ENCODE assay signal across 8 cellular contexts in genomic region chr2:219571311-219572236, GRCh38. TPM values are rescaled to one million over a fixed set of nuclear protein-coding genes. Genes with fewer than 3 reads are reported as not detected.
DNase-seq lines count a peak whose midpoint lies in the region; ATAC-seq, FAIRE-seq and TF ChIP-seq lines count a peak whose summit lies in the region.

Gene OBSL1 (minus strand): TSS chr2:219571539. CDS start chr2:219571232, 307 bp downstream.

- peak within 1 kb of the TSS; percentile 79 for H2AFZ ChIP-seq in Loucy (ENCODE audit: low read length)
- H2AFZ ChIP-seq in endothelial cell of umbilical vein (ENCODE audit: low read depth, low read length), result peak within 1 kb of the TSS; percentile 34

- intact Hi-C loops in endothelial cell of umbilical vein (cut with micrococcal nuclease), result loop anchor here (1.0 kb wide), 2 partner anchors 26 to 71 kb away; partner anchors contain the start of gene STK11IP

- dilution Hi-C loops in endothelial cell of umbilical vein (cut with MboI; ENCODE audit: extremely low pct_ligation_motif_present, low sequenced_read_pairs), result no loop called here

- H3K4me2 ChIP-seq in Loucy (ENCODE audit: low read depth, low read length, poor library complexity, severe bottlenecking) (peak within 1 kb of the TSS; percentile 82), endothelial cell of umbilical vein (ENCODE audit: insufficient read depth, low read length) (peak within 1 kb of the TSS; percentile 44)

- TF ChIP-seq CTCF in Loucy (conservative IDR thresholded peaks at IDR 0.05; ENCODE audit: low read length) (no peak), endothelial cell of umbilical vein (IDR thresholded peaks at IDR 0.05; ENCODE audit: extremely low read depth in 1 of 2, insufficient read depth in 1 of 2, low read depth in 1 of 2, low read length in 2 of 2) (no peak), lung (IDR thresholded peaks at IDR 0.05; ENCODE audit: control extremely low read depth, extremely low read depth) (no peak), suprapubic skin (IDR thresholded peaks at IDR 0.05) (no peak)

- no peaks in the 10 kb centered on the region for H3K9me1 ChIP-seq in endothelial cell of umbilical vein (replicated peaks; ENCODE audit: control insufficient read depth, extremely low read depth, insufficient read depth, low read length)

- H3K27me3 ChIP-seq in Loucy (ENCODE audit: insufficient read depth, low read length, poor library complexity, severe bottlenecking), result no peaks in the 10 kb centered on the region
- peaks cover 14 to 25% of the 10 kb centered on the region in 2 experiments for H3K27me3 ChIP-seq in endothelial cell of umbilical vein (ENCODE audit: control insufficient read depth in 2 of 2, insufficient read depth in 2 of 2, low read length in 2 of 2)
- H3K27me3 ChIP-seq in lung (ENCODE audit: control insufficient read depth, insufficient read depth), result no peaks in the 10 kb centered on the region
- peaks cover 9% of the 10 kb centered on the region for H3K27me3 ChIP-seq in suprapubic skin

- H3K9me2 ChIP-seq in Loucy (replicated peaks; ENCODE audit: low read depth, low read length), result no peaks in the 10 kb centered on the region

- no peaks in the 10 kb centered on the region for H3F3A ChIP-seq in Loucy (ENCODE audit: low read depth)

- in situ Hi-C loops in Caki2 (cut with HindIII; ENCODE audit: low pct_unique_long_range_greater_than_20kb, low sequenced_read_pairs), result no loop called here

- peak within 1 kb of the TSS; percentile 67 for H3K9ac ChIP-seq in Loucy (ENCODE audit: low read depth, low read length, poor library complexity, severe bottlenecking)
- peak within 1 kb of the TSS; percentile 81 for H3K9ac ChIP-seq in SK-N-MC (ENCODE audit: insufficient read length)
- H3K9ac ChIP-seq in endothelial cell of umbilical vein (replicated peaks; ENCODE audit: extremely low read depth, insufficient read depth, low read length), result no peak within 1 kb of the TSS

- H3K4me1 ChIP-seq in Loucy (ENCODE audit: insufficient read depth, low read length, poor library complexity, severe bottlenecking) (peaks cover 16% of the 10 kb centered on the region), endothelial cell of umbilical vein (ENCODE audit: control insufficient read depth, extremely low read depth, insufficient read depth, low read length) (no peaks in the 10 kb centered on the region), lung (ENCODE audit: control insufficient read depth in 2 of 2, insufficient read depth in 2 of 2, low read length in 2 of 2) (peaks cover 0 to 11% of the 10 kb centered on the region in 2 donors), suprapubic skin (peaks cover 20% of the 10 kb centered on the region)

- H3K79me2 ChIP-seq in Loucy (ENCODE audit: insufficient read depth, low read length) (peaks cover 5% of the 10 kb centered on the region; the same call in 1 of the 2 replicates), endothelial cell of umbilical vein (ENCODE audit: control insufficient read depth, insufficient read depth, low read length) (no peaks in the 10 kb centered on the region)

- no peak for FAIRE-seq in endothelial cell of umbilical vein (lab: Jason Lieb, UNC)

- H3K27ac ChIP-seq in SK-N-MC (no peak within 1 kb of the TSS), endothelial cell of umbilical vein (ENCODE audit: insufficient read depth, low read depth, low read length) (no peak within 1 kb of the TSS), lung (ENCODE audit: low read depth in 1 of 2, low read length in 1 of 2) (peak within 1 kb of the TSS; percentile 83 to 95), suprapubic skin (peak within 1 kb of the TSS; percentile 86)

- TF ChIP-seq POLR2A in endothelial cell of umbilical vein (IDR thresholded peaks at IDR 0.05; ENCODE audit: low read depth, low read length), result no peak
- TF ChIP-seq POLR2A in suprapubic skin (IDR thresholded peaks at IDR 0.05), result no peak

- H3K4me3 ChIP-seq in Loucy (ENCODE audit: low read length, poor library complexity, severe bottlenecking) (peak within 1 kb of the TSS; percentile 90), SK-N-MC (peak within 1 kb of the TSS; percentile 80), endothelial cell of umbilical vein (replicated peaks in 1 of 3; ENCODE audit: insufficient read depth in 1 of 3, low read depth in 1 of 3, low read length in 3 of 3) (peak within 1 kb of the TSS in 2 of 3 experiments; percentile 36 to 75), lung (peak within 1 kb of the TSS; percentile 84), suprapubic skin (peak within 1 kb of the TSS; percentile 93)

- ATAC-seq in lung (ENCODE audit: insufficient read depth, low FRiP score), result peak; percentile 67
- ATAC-seq in HG03108 (IDR thresholded peaks at IDR 0.05; ENCODE audit: unreplicated experiment), result no peak

- peaks cover 9% of the 10 kb centered on the region for H4K20me1 ChIP-seq in Loucy (ENCODE audit: insufficient read depth, low read length, poor library complexity, severe bottlenecking)
- H4K20me1 ChIP-seq in endothelial cell of umbilical vein (replicated peaks; ENCODE audit: control insufficient read depth, extremely low read depth, insufficient read depth, low read length), result no peaks in the 10 kb centered on the region

- 9 to 23% methylated on average over 19 to 42 of the region's 42 CpGs for WGBS in lung, 2 donors
- WGBS in suprapubic skin, result 14% methylated on average over 21 of the region's 42 CpGs

- H3K36me3 ChIP-seq in Loucy (ENCODE audit: insufficient read depth, low read length), result no peaks in the 10 kb centered on the region
- no peaks in the 10 kb centered on the region for H3K36me3 ChIP-seq in SK-N-MC (ENCODE audit: insufficient read depth, low read length)
- H3K36me3 ChIP-seq in endothelial cell of umbilical vein (ENCODE audit: control insufficient read depth in 2 of 2, extremely low read depth in 1 of 2, insufficient read depth in 2 of 2, low read length in 2 of 2), result no peaks in the 10 kb centered on the region
- H3K36me3 ChIP-seq in lung (ENCODE audit: control insufficient read depth in 2 of 2, insufficient read depth in 2 of 2, low read length in 2 of 2), result peaks cover 0 to 6% of the 10 kb centered on the region in 2 donors
- peaks cover 15% of the 10 kb centered on the region for H3K36me3 ChIP-seq in suprapubic skin

- TF ChIP-seq EP300 in suprapubic skin (IDR thresholded peaks at IDR 0.05), result no peak

- BruUV-seq in endothelial cell of umbilical vein (replicated peaks; lab: Mats Ljungman, UMichigan), result no TSS peak

- CTCF ChIA-PET in endothelial cell of umbilical vein (lab: Charles Lee), result interaction anchor here (0.8 to 1.8 kb wide), 10 partner anchors 11 to 118 kb away, joined by 3 to 42 read pairs (median 6); partner anchors contain the start of genes CHPF, STK11IP and TMEM198

- H3K9me3 ChIP-seq in Loucy (ENCODE audit: insufficient read depth, low read depth, low read length) (no peaks in the 10 kb centered on the region), SK-N-MC (ENCODE audit: low read depth, low read length) (no peaks in the 10 kb centered on the region), endothelial cell of umbilical vein (replicated peaks; ENCODE audit: control insufficient read depth, insufficient read depth, low read length) (no peaks in the 10 kb centered on the region), lung (ENCODE audit: control insufficient read depth in 2 of 2, insufficient read depth in 1 of 2, low read length in 1 of 2) (no peaks in the 10 kb centered on the region), suprapubic skin (no peaks in the 10 kb centered on the region)

- DNase-seq in Caki2 (ENCODE audit: low read depth), result peak; percentile 74
- DNase-seq in SK-N-MC (ENCODE audit: low read depth, low spot score), result no peak
- peak; percentile 61 for DNase-seq in endothelial cell of umbilical vein (ENCODE audit: low read depth, low spot score)
- DNase-seq in lung (ENCODE audit: low spot score), result peak; percentile 69
- DNase-seq in suprapubic skin (ENCODE audit: low spot score in 2 of 2), result no peak
- DNase-seq in KG1 (lab: John Stamatoyannopoulos, UW), result no peak

- POLR2A ChIA-PET in endothelial cell of umbilical vein (lab: Charles Lee), result no interaction called here

TF ChIP-seq in endothelial cell of umbilical vein, 7 proteins besides CTCF, POLR2A, EP300 and RAD21:
- TF ChIP-seq POLR2AphosphoS5 (IDR thresholded peaks at IDR 0.05; ENCODE audit: insufficient read depth, low read depth, low read length), result no peak

RNA-seq across cellular contexts. Expression of gene OBSL1, which starts in this region (rescaled TPM):
- total RNA-seq in Caki2 (2014; rRNA removed; shearing (Covaris generic); ENCODE audit: low replicate concordance), result 81.7 and 82.7 TPM in 2 replicates
- 8.0 and 16.7 TPM in 2 replicates for total RNA-seq in endothelial cell of umbilical vein
- polyA plus RNA-seq in endothelial cell of umbilical vein, result 20.4 and 20.7 TPM in 2 replicates
- 11.0 and 16.3 TPM in 2 replicates for polyA plus RNA-seq in endothelial cell of umbilical vein (2011; cell fraction: cytosol; rRNA removed)
- 62.3 and 82.6 TPM in 2 replicates for polyA plus RNA-seq in endothelial cell of umbilical vein (2011; cell fraction: nucleus; rRNA removed)
- 5.8 and 12.1 TPM in 2 replicates for polyA plus RNA-seq in endothelial cell of umbilical vein (2012)
- polyA minus RNA-seq in endothelial cell of umbilical vein, result 16.3 and 22.4 TPM in 2 replicates
- 21.9 TPM for polyA minus RNA-seq in endothelial cell of umbilical vein (2011; cell fraction: cytosol; rRNA and poly(A)+ RNA removed)
- polyA minus RNA-seq in endothelial cell of umbilical vein (2011; cell fraction: nucleus; rRNA and poly(A)+ RNA removed), result 9.1 and 23.4 TPM in 2 replicates
- 10 to 100 TPM; 69.6 to 75.2 TPM for total RNA-seq in lung
- polyA plus RNA-seq in lung, result 10 to 100 TPM; 34.0 to 58.4 TPM
- total RNA-seq in suprapubic skin, result 10 to 100 TPM; 33.2 to 75.7 (median 43.7) TPM

Comparison
In these comparisons a context has a peak if more than half of its experiments do, and no peak if none do; other contexts are left out.
1. DNase-seq: peak in Caki2 (single experiment), endothelial cell of umbilical vein (single experiment) and lung (single experiment); none in SK-N-MC (single experiment), suprapubic skin (0 of 2) and KG1 (single experiment).
2. H3K27ac ChIP-seq: peak in lung (2 of 2) and suprapubic skin (single experiment); none in SK-N-MC (single experiment) and endothelial cell of umbilical vein (single experiment).
3. Peak in every context shown above with its lines, with median percentiles within 50 percentile points of each other: H3K4me3 ChIP-seq.